ENCODE assay signal across 10 cellular contexts in genomic region chr2:239278941-239279365, GRCh38.
DNase-seq lines count a peak whose midpoint lies in the region; ATAC-seq and TF ChIP-seq lines count a peak whose summit lies in the region.
"Had no signal": no experiment of that assay in that cellular context is flagged by ENCODE, and none has a peak within 500 bp of the region (broad histone marks: within the 10 kb centered on the region; RNA-seq: fewer than 3 reads in every experiment).

No MANE protein-coding gene starts in this region.

- TF ChIP-seq CTCF in right atrium auricular region (IDR thresholded peaks at IDR 0.05) (no peak), vagina (IDR thresholded peaks at IDR 0.05) (no peak)

- H3K36me3 ChIP-seq in right atrium auricular region, result no peaks in the 10 kb centered on the region
- H3K36me3 ChIP-seq in vagina, result no peaks in the 10 kb centered on the region

- no peak for ATAC-seq in activated naive CD8-positive, alpha-beta T cell treated with anti-CD3 and anti-CD28 coated beads, Interleukin-2, amount 50 U/mL, for 24 hours
- ATAC-seq in GM18909 (IDR thresholded peaks at IDR 0.05; ENCODE audit: poor library complexity, unreplicated experiment), result no peak
- ATAC-seq: left colon had no signal

- peaks cover 5% of the 10 kb centered on the region for H3K36me3 Mint-ChIP-seq in activated naive CD8-positive, alpha-beta T cell treated with anti-CD3 and anti-CD28 coated beads, Interleukin-2, amount 50 U/mL, for 24 hours (ENCODE audit: low read depth)

- H3K27me3 ChIP-seq in right atrium auricular region (no peaks in the 10 kb centered on the region), vagina (no peaks in the 10 kb centered on the region)

- H3K9me3 Mint-ChIP-seq in activated naive CD8-positive, alpha-beta T cell treated with anti-CD3 and anti-CD28 coated beads, Interleukin-2, amount 50 U/mL, for 24 hours, result no peaks in the 10 kb centered on the region

- H3K4me1 Mint-ChIP-seq in activated naive CD8-positive, alpha-beta T cell treated with anti-CD3 and anti-CD28 coated beads, Interleukin-2, amount 50 U/mL, for 24 hours, result peaks cover 35% of the 10 kb centered on the region

- intact Hi-C loops in cardiac septum (cut with DNase I) (no loop called here), vagina (cut with DNase I) (no loop called here)

- no peak overlapping the region for H3K4me3 Mint-ChIP-seq in activated naive CD8-positive, alpha-beta T cell treated with anti-CD3 and anti-CD28 coated beads, Interleukin-2, amount 50 U/mL, for 24 hours

- H3K4me3 ChIP-seq in right atrium auricular region (no peak overlapping the region), vagina (no peak overlapping the region)

- H3K4me1 ChIP-seq in right atrium auricular region (peaks cover 0 to 54% of the 10 kb centered on the region in 2 donors), vagina (peaks cover 61% of the 10 kb centered on the region)

- TF ChIP-seq POLR2A in vagina (IDR thresholded peaks at IDR 0.05), result no peak

- H3K27ac ChIP-seq in right atrium auricular region (peak overlapping the region; percentile 35 to 58), vagina (peak overlapping the region; percentile 39)

- H3K27me3 Mint-ChIP-seq in activated naive CD8-positive, alpha-beta T cell treated with anti-CD3 and anti-CD28 coated beads, Interleukin-2, amount 50 U/mL, for 24 hours, result peaks cover 7% of the 10 kb centered on the region

- H3K9me3 ChIP-seq in right atrium auricular region (no peaks in the 10 kb centered on the region), vagina (no peaks in the 10 kb centered on the region)

- peak overlapping the region; percentile 49 for H3K27ac Mint-ChIP-seq in activated naive CD8-positive, alpha-beta T cell treated with anti-CD3 and anti-CD28 coated beads, Interleukin-2, amount 50 U/mL, for 24 hours

- DNase-seq in right atrium auricular region (ENCODE audit: low spot score) (no peak), cardiac septum (ENCODE audit: low spot score) (no peak), islet precursor cell (peak; percentile 36), vagina (ENCODE audit: extremely low spot score in 2 of 2) (no peak), MV-4-11 (lab: John Stamatoyannopoulos, UW) (no peak), NCI-H1417 (lab: John Stamatoyannopoulos, UW) (no peak)
- no peak for DNase-seq in activated naive CD8-positive, alpha-beta T cell treated with anti-CD3 and anti-CD28 coated beads, Interleukin-2, amount 50 U/mL, for 24 hours
- DNase-seq: RPMI8226 had no signal
